In the genomic region with DNA sequence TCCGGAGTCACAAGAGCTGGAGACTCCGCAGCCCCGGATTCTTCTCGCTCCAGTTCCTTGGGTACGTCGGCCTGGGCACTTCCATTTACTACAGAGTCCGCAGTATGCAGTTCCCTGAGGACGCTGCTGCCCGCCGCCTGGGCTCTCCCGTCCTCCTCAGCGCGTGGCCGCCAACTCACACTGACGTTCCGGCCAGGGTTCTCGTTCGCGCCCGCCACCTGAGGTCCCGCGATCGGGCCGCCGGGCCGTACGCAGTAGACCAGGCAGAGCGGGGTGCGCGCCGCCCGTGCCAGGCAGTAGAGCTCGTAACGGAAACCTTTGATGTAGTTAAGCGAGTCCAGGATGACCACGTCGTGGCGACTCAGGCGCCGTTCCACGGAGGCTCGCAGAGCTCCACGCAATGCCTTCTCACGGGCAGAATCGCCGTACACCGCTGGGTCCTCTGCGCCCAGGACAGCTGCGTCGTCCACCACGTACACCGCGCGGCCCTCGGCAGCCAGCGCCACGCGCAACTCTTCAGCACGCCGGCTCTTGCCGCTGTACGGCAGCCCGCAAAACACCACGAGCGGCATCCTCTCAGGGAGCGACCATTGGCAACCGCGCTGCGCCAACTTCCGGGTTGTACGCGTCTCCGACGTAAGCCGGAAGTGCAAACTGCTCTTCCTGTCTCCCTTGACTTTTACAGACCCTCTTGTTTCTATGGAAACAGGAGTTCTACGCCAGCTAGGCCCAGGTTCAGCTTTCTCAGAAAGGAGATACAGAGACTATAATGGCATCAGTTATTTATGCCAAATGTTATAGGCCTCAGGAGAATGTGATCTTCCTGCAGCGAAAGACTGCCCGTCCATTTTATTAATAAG, we compare ENCODE assay signal across 8 cellular contexts. TPM values are rescaled to one million over a fixed set of nuclear protein-coding genes. Genes with fewer than 3 reads are reported as not detected.
DNase-seq lines count a peak whose midpoint lies in the region; TF ChIP-seq lines count a peak whose summit lies in the region.

KTI12 (minus strand) TSS at position 621 of the 860 bp plus-strand sequence; CDS start at position 572, 49 bp downstream.

- DNase-seq in CMK (ENCODE audit: low read depth) (peak; percentile 84), GM20000 (ENCODE audit: low spot score) (peak; percentile 91), HS-5 (ENCODE audit: low read depth) (peak; percentile 70), NK-92 (lab: John Stamatoyannopoulos, UW; ENCODE audit: unreplicated experiment) (peak; percentile 31), lung microvascular endothelial cell (ENCODE audit: low read depth in 2 of 2) (peak; percentile 91 to 95)
- DNase-seq in activated CD8-positive, alpha-beta memory T cell treated with anti-CD3 and anti-CD28 coated beads for 24 hours: peak; percentile 89
- peak; percentile 80 for DNase-seq in effector CD8-positive, alpha-beta T cell (lab: John Stamatoyannopoulos, UW)
- peak; percentile 75 to 80 (median 76) for DNase-seq in stimulated activated CD4-positive, alpha-beta T cell treated with anti-CD3 and anti-CD28 coated beads, TNF-alpha, amount 100 ng/mL, for 48 hours (ENCODE audit: low read depth in 3 of 3)

- TF ChIP-seq CTCF in GM20000 (IDR thresholded peaks at IDR 0.05; ENCODE audit: extremely low read depth, missing control alignments): no peak

RNA-seq across cellular contexts. Expression of gene KTI12, which starts in this region (rescaled TPM):
- total RNA-seq in lung microvascular endothelial cell: 6.3 and 9.7 TPM in 2 replicates

Comparison
In these comparisons a context has a peak if more than half of its experiments do, and no peak if none do; other contexts are left out.
1. Peak in every context shown above with its lines: DNase-seq.
2. DNase-seq: peak in every context shown above with its lines; median percentile 93 in lung microvascular endothelial cell; 91 in GM20000; 89 in activated CD8-positive, alpha-beta memory T cell treated with anti-CD3 and anti-CD28 coated beads for 24 hours; 84 in CMK; 80 in effector CD8-positive, alpha-beta T cell; 76 in stimulated activated CD4-positive, alpha-beta T cell treated with anti-CD3 and anti-CD28 coated beads, TNF-alpha, amount 100 ng/mL, for 48 hours; 70 in HS-5; 31 in NK-92.